Comparison of ENCODE assay signal across 9 cellular contexts in the genomic region with DNA sequence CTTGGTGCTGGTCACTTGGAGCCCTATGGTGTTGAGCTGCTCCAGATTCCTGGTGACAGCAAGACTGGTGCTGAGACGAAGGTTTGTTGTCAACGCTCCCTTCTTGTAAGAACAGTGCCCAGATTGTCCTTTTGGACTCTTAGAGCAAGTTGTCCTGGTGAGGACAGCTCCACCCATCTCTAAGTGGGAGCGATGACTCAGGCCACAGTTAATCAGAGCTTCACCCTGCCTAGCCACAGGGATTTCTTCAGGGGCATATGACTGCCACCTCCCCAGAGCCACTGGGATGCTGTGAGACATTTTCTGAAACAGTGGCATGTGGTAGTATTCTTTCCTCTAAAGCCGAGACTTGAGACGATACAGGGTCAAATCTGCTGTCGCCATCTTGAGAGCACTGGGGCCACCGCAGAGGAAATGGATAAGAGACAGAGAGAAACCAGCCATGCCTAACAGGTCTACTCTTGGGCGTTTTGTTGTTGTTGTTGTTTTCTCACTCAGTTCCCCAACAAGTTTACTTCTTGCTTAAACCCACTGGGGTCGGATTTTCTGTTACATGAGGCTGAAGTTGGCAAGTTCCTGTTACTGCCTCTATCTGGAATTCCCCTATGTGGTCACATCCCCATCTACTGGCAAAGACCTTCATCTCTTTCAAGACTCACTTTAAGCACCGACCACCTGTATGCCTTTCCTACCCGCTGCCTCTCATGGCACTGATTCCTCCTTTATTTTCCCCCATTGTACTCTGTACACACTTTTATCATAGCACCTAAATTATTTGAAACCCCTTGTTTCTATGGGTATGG. TPM values are rescaled to one million over a fixed set of nuclear protein-coding genes. Genes with fewer than 3 reads are reported as not detected.
DNase-seq lines count a peak whose midpoint lies in the region; ATAC-seq lines count a peak whose summit lies in the region.
"Had no signal": no experiment of that assay in that cellular context is flagged by ENCODE, and none has a peak within 500 bp of the region (broad histone marks: within the 10 kb centered on the region; RNA-seq: fewer than 3 reads in every experiment).

No MANE protein-coding gene starts in this region.

- H3K27me3 ChIP-seq in MG63, result no peaks in the 10 kb centered on the region

- H3K27ac Mint-ChIP-seq in dendritic cell treated with granulocyte-macrophage colony-stimulating factor and Interleukin-4, amounts not matched to agents 40 ng/mL and 50 ng/mL, for 4 days, result peak overlapping the region; percentile 7
- H3K27ac Mint-ChIP-seq: activated naive CD4-positive, alpha-beta T cell treated with anti-CD3 and anti-CD28 coated beads, Interleukin-2, amount 50 U/mL, for 24 hours had no signal

- H3K36me3 ChIP-seq in MG63, result no peaks in the 10 kb centered on the region

- ATAC-seq in GM18868 (IDR thresholded peaks at IDR 0.05; ENCODE audit: unreplicated experiment), result peak; percentile 91
- peak; percentile 36 for ATAC-seq in sciatic nerve
- ATAC-seq in HG02623 (IDR thresholded peaks at IDR 0.05; ENCODE audit: unreplicated experiment), result no peak
- ATAC-seq in HG03457 (IDR thresholded peaks at IDR 0.05; ENCODE audit: unreplicated experiment), result no peak

- H3K4me3 ChIP-seq in MG63, result no peak overlapping the region

- no peaks in the 10 kb centered on the region for H3K27me3 Mint-ChIP-seq in dendritic cell treated with granulocyte-macrophage colony-stimulating factor and Interleukin-4, amounts not matched to agents 40 ng/mL and 50 ng/mL, for 4 days

- no peaks in the 10 kb centered on the region for H3K9me3 Mint-ChIP-seq in dendritic cell treated with granulocyte-macrophage colony-stimulating factor and Interleukin-4, amounts not matched to agents 40 ng/mL and 50 ng/mL, for 4 days
- H3K9me3 Mint-ChIP-seq: activated naive CD4-positive, alpha-beta T cell treated with anti-CD3 and anti-CD28 coated beads, Interleukin-2, amount 50 U/mL, for 24 hours had no signal

- no peaks in the 10 kb centered on the region for H3K36me3 Mint-ChIP-seq in dendritic cell treated with granulocyte-macrophage colony-stimulating factor and Interleukin-4, amounts not matched to agents 40 ng/mL and 50 ng/mL, for 4 days (ENCODE audit: low read depth)
- H3K36me3 Mint-ChIP-seq: activated naive CD4-positive, alpha-beta T cell treated with anti-CD3 and anti-CD28 coated beads, Interleukin-2, amount 50 U/mL, for 24 hours had no signal

- no peaks in the 10 kb centered on the region for H3K9me3 ChIP-seq in MG63

- DNase-seq in MG63 (peak; percentile 54), sciatic nerve (ENCODE audit: low spot score) (no peak), SHP77 (lab: John Stamatoyannopoulos, UW) (no peak)
- DNase-seq: posterior cingulate gyrus had no signal

- no peak overlapping the region for H3K4me3 Mint-ChIP-seq in dendritic cell treated with granulocyte-macrophage colony-stimulating factor and Interleukin-4, amounts not matched to agents 40 ng/mL and 50 ng/mL, for 4 days
- H3K4me3 Mint-ChIP-seq: activated naive CD4-positive, alpha-beta T cell treated with anti-CD3 and anti-CD28 coated beads, Interleukin-2, amount 50 U/mL, for 24 hours had no signal

- intact Hi-C loops in dendritic cell treated with granulocyte-macrophage colony-stimulating factor and Interleukin-4, amounts not matched to agents 40 ng/mL and 50 ng/mL, for 4 days (cut with micrococcal nuclease), result loop anchor here (1.0 to 5.0 kb wide), 2 partner anchors 77 to 318 kb away; no protein-coding TSS in a partner anchor
- intact Hi-C loops in sciatic nerve (cut with DNase I), result no loop called here

- peaks cover 14% of the 10 kb centered on the region for H3K4me1 Mint-ChIP-seq in dendritic cell treated with granulocyte-macrophage colony-stimulating factor and Interleukin-4, amounts not matched to agents 40 ng/mL and 50 ng/mL, for 4 days (ENCODE audit: low read depth)
- H3K4me1 Mint-ChIP-seq: activated naive CD4-positive, alpha-beta T cell treated with anti-CD3 and anti-CD28 coated beads, Interleukin-2, amount 50 U/mL, for 24 hours had no signal

RNA-seq across cellular contexts. Expression of gene PCOLCE2, which starts 16.0 kb away (rescaled TPM):
- 150 and 205 TPM in 2 replicates for total RNA-seq in MG63 (2014; rRNA removed; shearing (Covaris generic); ENCODE audit: low replicate concordance)
- total RNA-seq in sciatic nerve, result 22.6 TPM

RNA-seq across cellular contexts. Expression of gene PAQR9, which starts 58.6 kb away (rescaled TPM):
- total RNA-seq in MG63 (2014; rRNA removed; shearing (Covaris generic); ENCODE audit: low replicate concordance), result 0.66 and 2.5 TPM in 2 replicates
- total RNA-seq in sciatic nerve, result 0.13 TPM

Comparison
In these comparisons a context has a peak if more than half of its experiments do, and no peak if none do; other contexts are left out.
1. ATAC-seq: peak in GM18868 (single experiment) and sciatic nerve (single experiment); none in HG02623 (single experiment) and HG03457 (single experiment).